1 cellular context compared by ENCODE assay signal in genomic region chr6:125747589-125748533, GRCh38.
A peak's percentile ranks its signal among the peaks of the same experiment; 100 is the strongest.
TF ChIP-seq lines count a peak whose summit lies in the region.

No MANE protein-coding gene starts in this region.

TF ChIP-seq in HEK293, 187 proteins besides CTCF, POLR2A, EP300 and RAD21 (continued from another document and continues in another):
- TF ChIP-seq PATZ1 (tag by site-specific recombination; IDR thresholded peaks at IDR 0.05) (peak; percentile 68), KLF1 (tag by site-specific recombination; IDR thresholded peaks at IDR 0.05) (peak; percentile 31; the same call in 1 of the 2 replicates), PRDM1 (tag by site-specific recombination; IDR thresholded peaks at IDR 0.05) (no peak), ZNF544 (tag by site-specific recombination; IDR thresholded peaks at IDR 0.05) (no peak), ZNF280C (tag by site-specific recombination; IDR thresholded peaks at IDR 0.05) (no peak), ZNF48 (tag by site-specific recombination; IDR thresholded peaks at IDR 0.05) (no peak), ZNF174 (tag by site-specific recombination; IDR thresholded peaks at IDR 0.05) (no peak), HIC1 (tag by site-specific recombination; IDR thresholded peaks at IDR 0.05) (peak; percentile 84), ZNF621 (tag by site-specific recombination; IDR thresholded peaks at IDR 0.05) (no peak), ZNF654 (tag by site-specific recombination; IDR thresholded peaks at IDR 0.05; ENCODE audit: low read depth) (no peak), ZBTB48 (tag by site-specific recombination; IDR thresholded peaks at IDR 0.05) (peak; percentile 85), ZBTB10 (tag by site-specific recombination; IDR thresholded peaks at IDR 0.05) (no peak), ZNF555 (tag by site-specific recombination; conservative IDR thresholded peaks at IDR 0.05) (no peak), ZNF776 (tag by site-specific recombination; IDR thresholded peaks at IDR 0.05; ENCODE audit: borderline replicate concordance) (no peak), GLIS1 (tag by site-specific recombination; IDR thresholded peaks at IDR 0.05) (peak; percentile 17; the same call in 1 of the 2 replicates), ZNF157 (tag by site-specific recombination; IDR thresholded peaks at IDR 0.05) (no peak), SALL2 (tag by site-specific recombination; IDR thresholded peaks at IDR 0.05; ENCODE audit: borderline replicate concordance) (no peak), HOXD13 (CRISPR knock-in tag; IDR thresholded peaks at IDR 0.05; ENCODE audit: borderline replicate concordance) (no peak), INSM2 (tag by site-specific recombination; IDR thresholded peaks at IDR 0.05) (no peak; the same call in 1 of the 2 replicates), ZNF2 (tag by site-specific recombination; IDR thresholded peaks at IDR 0.05) (no peak), ZNF202 (tag by site-specific recombination; IDR thresholded peaks at IDR 0.05; ENCODE audit: borderline replicate concordance) (no peak), ZNF112 (tag by site-specific recombination; IDR thresholded peaks at IDR 0.05) (no peak), ZNF529 (tag by site-specific recombination; IDR thresholded peaks at IDR 0.05; ENCODE audit: insufficient replicate concordance) (no peak), ZBTB8A (tag by site-specific recombination; IDR thresholded peaks at IDR 0.05) (peak; percentile 53), ZNF677 (tag by site-specific recombination; IDR thresholded peaks at IDR 0.05) (no peak), ZNF473 (tag by site-specific recombination; IDR thresholded peaks at IDR 0.05) (no peak), ZNF629 (tag by site-specific recombination; IDR thresholded peaks at IDR 0.05) (no peak), ZSCAN30 (tag by site-specific recombination; IDR thresholded peaks at IDR 0.05) (peak; percentile 38), RBAK (tag by site-specific recombination; IDR thresholded peaks at IDR 0.05) (no peak), ZNF121 (tag by site-specific recombination; IDR thresholded peaks at IDR 0.05) (no peak), ZNF155 (tag by site-specific recombination; IDR thresholded peaks at IDR 0.05) (no peak), ZNF585B (tag by site-specific recombination; IDR thresholded peaks at IDR 0.05) (no peak), REPIN1 (tag by site-specific recombination; IDR thresholded peaks at IDR 0.05; ENCODE audit: low read depth) (no peak), ZNF837 (tag by site-specific recombination; IDR thresholded peaks at IDR 0.05) (no peak), ZNF530 (tag by site-specific recombination; IDR thresholded peaks at IDR 0.05; ENCODE audit: low read depth) (no peak), ZNF626 (tag by site-specific recombination; IDR thresholded peaks at IDR 0.05) (no peak), ZNF830 (tag by site-specific recombination; IDR thresholded peaks at IDR 0.05; ENCODE audit: low read depth) (no peak), TSHZ1 (tag by site-specific recombination; IDR thresholded peaks at IDR 0.05; ENCODE audit: borderline replicate concordance) (no peak; the same call in 1 of the 2 replicates), ZBTB1 (tag by site-specific recombination; IDR thresholded peaks at IDR 0.05) (no peak), ZEB2 (tag by site-specific recombination; IDR thresholded peaks at IDR 0.05) (peak; percentile 45), MZF1 (tag by site-specific recombination; IDR thresholded peaks at IDR 0.05; ENCODE audit: borderline replicate concordance) (peak; percentile 93), ELK4 (IDR thresholded peaks at IDR 0.05; ENCODE audit: borderline replicate concordance, low read depth, low read length) (no peak), ZNF76 (tag by site-specific recombination; IDR thresholded peaks at IDR 0.05; ENCODE audit: borderline replicate concordance, low read depth) (no peak; the same call in 1 of the 2 replicates), SP7 (tag by site-specific recombination; IDR thresholded peaks at IDR 0.05) (peak; percentile 18; the same call in 1 of the 2 replicates), ZNF791 (tag by site-specific recombination; IDR thresholded peaks at IDR 0.05) (no peak)
